In genomic region chr22:20466659-20467379, GRCh38 we compare ENCODE assay signal across 30 cellular contexts. TPM values are rescaled to one million over a fixed set of nuclear protein-coding genes. Genes with fewer than 3 reads are reported as not detected.
DNase-seq lines count a peak whose midpoint lies in the region; ATAC-seq, FAIRE-seq and TF ChIP-seq lines count a peak whose summit lies in the region.
"Had no signal": no experiment of that assay in that cellular context is flagged by ENCODE, and none has a peak within 500 bp of the region (broad histone marks: within the 10 kb centered on the region; RNA-seq: fewer than 3 reads in every experiment).

No MANE protein-coding gene starts in this region.

- H3K4me1 ChIP-seq in cardiac muscle cell (ENCODE audit: low read depth): peaks cover 33% of the 10 kb centered on the region

- H3K27me3 Mint-ChIP-seq in neural crest cell (ENCODE audit: low read depth): no peaks in the 10 kb centered on the region
- no peaks in the 10 kb centered on the region for H3K27me3 Mint-ChIP-seq in natural killer cell treated with Interleukin-12 subunit alpha and Interleukin-12 subunit beta and Interleukin-15 and Interleukin-18, amount 100 ng/mL, for 72 hours
- H3K27me3 Mint-ChIP-seq: memory B cell had no signal

- no peaks in the 10 kb centered on the region for H3K4me1 Mint-ChIP-seq in neural crest cell
- peaks cover 23 to 25% of the 10 kb centered on the region in 2 donors for H3K4me1 Mint-ChIP-seq in natural killer cell treated with Interleukin-12 subunit alpha and Interleukin-12 subunit beta and Interleukin-15 and Interleukin-18, amount 100 ng/mL, for 72 hours (ENCODE audit: low read depth in 2 of 2)

- H3K9me3 Mint-ChIP-seq in neural crest cell: no peaks in the 10 kb centered on the region
- no peaks in the 10 kb centered on the region for H3K9me3 Mint-ChIP-seq in natural killer cell treated with Interleukin-12 subunit alpha and Interleukin-12 subunit beta and Interleukin-15 and Interleukin-18, amount 100 ng/mL, for 72 hours
- H3K9me3 Mint-ChIP-seq: memory B cell had no signal

- H3K27ac ChIP-seq in cardiac muscle cell: peak overlapping the region; percentile 82
- H3K27ac ChIP-seq: BLaER1, gastrocnemius medialis, right atrium auricular region, upper lobe of left lung had no signal

- DNase-seq in cardiac muscle cell (ENCODE audit: low read depth in 1 of 2, low spot score in 1 of 2) (peak in 1 of 2 donors; percentile 28), Right ventricle myocardium superior (no peak), bronchial epithelial cell (ENCODE audit: low read depth) (no peak), neural crest cell (ENCODE audit: low read depth, low spot score) (no peak), RKO (ENCODE audit: low spot score) (no peak), NCI-H1930 (lab: John Stamatoyannopoulos, UW) (no peak), DMS53 (lab: John Stamatoyannopoulos, UW) (no peak)
- no peak for DNase-seq in natural killer cell treated with Interleukin-12 subunit alpha and Interleukin-12 subunit beta and Interleukin-15 and Interleukin-18, amount 100 ng/mL, for 72 hours (ENCODE audit: low spot score)
- DNase-seq: activated CD4-positive, alpha-beta T cell treated with anti-CD3 and anti-CD28 coated beads, Interleukin-2, amount 50 U/mL, for 48 hours; activated CD4-positive, CD25-positive, alpha-beta regulatory T cell; activated gamma-delta T cell; amygdala; gastrocnemius medialis; HCEC 1CT; left colon; NCI-H1105; NCI-H187 treated with DMSO at 0.1 percent for 48 hours; NCI-H226; ovary; stimulated activated CD4-positive, alpha-beta T cell treated with anti-CD3 and anti-CD28 coated beads, Interleukin-2, amount 100 ng/mL, for 48 hours; substantia nigra; SW 1271 had no signal

- peak; percentile 43 for FAIRE-seq in bronchial epithelial cell (lab: Jason Lieb, UNC)
- FAIRE-seq: D721Med, endometrium had no signal

- no peak for ATAC-seq in Right ventricle myocardium superior (ENCODE audit: poor library complexity)
- ATAC-seq in natural killer cell treated with Interleukin-12 subunit alpha and Interleukin-12 subunit beta and Interleukin-15 and Interleukin-18, amount 100 ng/mL, for 72 hours: no peak
- ATAC-seq: gastrocnemius medialis, left colon, Panc1 had no signal

- intact Hi-C loops in Right ventricle myocardium superior (cut with DNase I): no loop called here

- H3K4me3 ChIP-seq in cardiac muscle cell: no peak overlapping the region
- H3K4me3 ChIP-seq in bronchial epithelial cell (ENCODE audit: low read depth, low read length): no peak overlapping the region
- H3K4me3 ChIP-seq: BLaER1, gastrocnemius medialis, ovary, right atrium auricular region, smooth muscle cell, upper lobe of left lung had no signal

- H3K9me3 ChIP-seq in cardiac muscle cell (ENCODE audit: low read depth): no peaks in the 10 kb centered on the region
- H3K9me3 ChIP-seq: BLaER1, gastrocnemius medialis, ovary, right atrium auricular region, upper lobe of left lung had no signal

- H3K36me3 ChIP-seq in cardiac muscle cell (peaks cover 6% of the 10 kb centered on the region), bronchial epithelial cell (ENCODE audit: control insufficient read depth, insufficient read depth, low read length) (peaks cover 14% of the 10 kb centered on the region)
- H3K36me3 ChIP-seq: ovary, right atrium auricular region had no signal

- TF ChIP-seq CTCF in cardiac muscle cell (IDR thresholded peaks at IDR 0.05; ENCODE audit: low read depth, low read length) (no peak), bronchial epithelial cell (IDR thresholded peaks at IDR 0.05; ENCODE audit: insufficient read depth, low read length, severe bottlenecking) (no peak), neural crest cell (conservative IDR thresholded peaks at IDR 0.05) (no peak)

- no peak overlapping the region for H3K4me3 Mint-ChIP-seq in neural crest cell
- no peak overlapping the region for H3K4me3 Mint-ChIP-seq in natural killer cell treated with Interleukin-12 subunit alpha and Interleukin-12 subunit beta and Interleukin-15 and Interleukin-18, amount 100 ng/mL, for 72 hours
- H3K4me3 Mint-ChIP-seq: memory B cell had no signal

- H3K36me3 Mint-ChIP-seq in neural crest cell (ENCODE audit: low read depth): peaks cover 4% of the 10 kb centered on the region
- H3K36me3 Mint-ChIP-seq in natural killer cell treated with Interleukin-12 subunit alpha and Interleukin-12 subunit beta and Interleukin-15 and Interleukin-18, amount 100 ng/mL, for 72 hours: no peaks in the 10 kb centered on the region

- H3K27ac Mint-ChIP-seq in neural crest cell (ENCODE audit: unreplicated experiment): peak overlapping the region; percentile 76
- no peak overlapping the region for H3K27ac Mint-ChIP-seq in natural killer cell treated with Interleukin-12 subunit alpha and Interleukin-12 subunit beta and Interleukin-15 and Interleukin-18, amount 100 ng/mL, for 72 hours
- H3K27ac Mint-ChIP-seq: memory B cell had no signal

- H3K27me3 ChIP-seq in cardiac muscle cell (no peaks in the 10 kb centered on the region), bronchial epithelial cell (ENCODE audit: control insufficient read depth, insufficient read depth, low read length) (no peaks in the 10 kb centered on the region)
- H3K27me3 ChIP-seq: BLaER1, gastrocnemius medialis, ovary, right atrium auricular region, upper lobe of left lung had no signal

RNA-seq across cellular contexts. Expression of gene KLHL22, which starts 28.8 kb away (rescaled TPM):
- total RNA-seq in cardiac muscle cell (53.3 and 55.0 TPM in 2 replicates), Right ventricle myocardium superior (13.5 TPM), bronchial epithelial cell (15.7 and 17.1 TPM in 2 replicates), neural crest cell (42.5 and 48.9 TPM in 2 replicates)
- 31.9 and 33.8 TPM in 2 replicates for polyA plus RNA-seq in cardiac muscle cell
- total RNA-seq in natural killer cell treated with Interleukin-12 subunit alpha and Interleukin-12 subunit beta and Interleukin-15 and Interleukin-18, amount 100 ng/mL, for 72 hours: 10 to 100 TPM; 15.9 to 21.0 TPM

RNA-seq across cellular contexts. Expression of gene SCARF2, which starts 29.2 kb away (rescaled TPM):
- 42.0 and 66.1 TPM in 2 replicates for total RNA-seq in cardiac muscle cell
- polyA plus RNA-seq in cardiac muscle cell: 38.0 and 67.4 TPM in 2 replicates
- 2.6 TPM for total RNA-seq in Right ventricle myocardium superior
- total RNA-seq in bronchial epithelial cell: 0.26 and 0.53 TPM in 2 replicates
- total RNA-seq in neural crest cell: 23.1 and 23.4 TPM in 2 replicates
- under 1 TPM in 1 of 2 donors, not detected in 1; 0.48 TPM for total RNA-seq in natural killer cell treated with Interleukin-12 subunit alpha and Interleukin-12 subunit beta and Interleukin-15 and Interleukin-18, amount 100 ng/mL, for 72 hours

RNA-seq across cellular contexts. Expression of gene MED15, which starts 40.6 kb away (rescaled TPM):
- 41.9 and 45.1 TPM in 2 replicates for total RNA-seq in cardiac muscle cell
- polyA plus RNA-seq in cardiac muscle cell: 45.3 and 59.5 TPM in 2 replicates
- total RNA-seq in Right ventricle myocardium superior: 36.3 TPM
- 20.5 and 22.5 TPM in 2 replicates for total RNA-seq in bronchial epithelial cell
- total RNA-seq in neural crest cell: 78.6 and 84.5 TPM in 2 replicates
- 100 to 1,000 TPM; 171 to 178 TPM for total RNA-seq in natural killer cell treated with Interleukin-12 subunit alpha and Interleukin-12 subunit beta and Interleukin-15 and Interleukin-18, amount 100 ng/mL, for 72 hours
